ENCODE assay signal across 26 cellular contexts in the genomic region with DNA sequence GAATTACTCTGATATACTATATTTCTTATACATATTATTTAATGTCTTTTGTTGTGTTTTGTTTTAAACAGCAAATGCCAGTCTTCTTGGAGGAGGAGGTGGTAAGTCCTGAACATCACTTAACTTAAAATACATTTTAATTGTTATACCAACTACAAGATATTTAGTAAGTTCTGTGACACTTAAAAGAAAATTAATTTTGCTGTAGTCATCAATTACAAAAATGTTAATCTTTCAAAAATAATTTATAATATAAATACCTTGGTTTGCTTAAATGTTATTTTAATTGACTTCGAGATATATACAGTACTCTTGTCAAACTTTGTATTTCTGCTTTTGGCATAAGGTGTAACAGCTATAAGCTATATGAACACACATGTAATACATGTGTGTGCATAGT.
DNase-seq lines count a peak whose midpoint lies in the region; ATAC-seq, FAIRE-seq and TF ChIP-seq lines count a peak whose summit lies in the region.
"Had no signal": no experiment of that assay in that cellular context is flagged by ENCODE, and none has a peak within 500 bp of the region (broad histone marks: within the 10 kb centered on the region; RNA-seq: fewer than 3 reads in every experiment).

No MANE protein-coding gene starts in this region.

- BruUV-seq in HepG2 (replicated peaks; lab: Mats Ljungman, UMichigan): no TSS peak
- BruUV-seq in IMR-90 (replicated peaks; lab: Mats Ljungman, UMichigan): no TSS peak

- H2BK120ac ChIP-seq in IMR-90 (ENCODE audit: low read depth, low read length): no peak overlapping the region

- H3K56ac ChIP-seq in IMR-90 (ENCODE audit: extremely low read depth, insufficient read depth, low read length): no peak overlapping the region

- no peak overlapping the region for H3K14ac ChIP-seq in IMR-90 (replicated peaks; ENCODE audit: low read depth, low read length)

- no peak overlapping the region for H3K4ac ChIP-seq in IMR-90 (ENCODE audit: low read depth, low read length)

- TF ChIP-seq CTCF in HepG2 (CRISPR knock-in tag; IDR thresholded peaks at IDR 0.05) (no peak), right lobe of liver (IDR thresholded peaks at IDR 0.05) (no peak), IMR-90 (conservative IDR thresholded peaks at IDR 0.05; ENCODE audit: low read depth, low read length) (no peak), keratinocyte (optimal IDR thresholded peaks at IDR 0.05 in 1 of 3, IDR thresholded peaks at IDR 0.05 in 1 of 3, conservative IDR thresholded peaks at IDR 0.05 in 1 of 3; ENCODE audit: extremely low read depth in 1 of 3, insufficient read depth in 2 of 3, low read length in 3 of 3) (no peak)

- H2BK20ac ChIP-seq in IMR-90 (ENCODE audit: low read depth, low read length): no peak overlapping the region

- no peak overlapping the region for H4K5ac ChIP-seq in IMR-90 (ENCODE audit: low read depth, low read length)

- H3K18ac ChIP-seq in IMR-90 (ENCODE audit: low read depth, low read length): no peak overlapping the region

- no peak for TF ChIP-seq EP300 in HepG2 (IDR thresholded peaks at IDR 0.05; ENCODE audit: low read depth in 2 of 2, low read length in 2 of 2)
- no peak for TF ChIP-seq EP300 in HepG2 (CRISPR knock-in tag; IDR thresholded peaks at IDR 0.05; ENCODE audit: borderline replicate concordance)

- TF ChIP-seq RAD21 in HepG2 (CRISPR knock-in tag; IDR thresholded peaks at IDR 0.05): no peak
- TF ChIP-seq RAD21 in IMR-90 (IDR thresholded peaks at IDR 0.05; ENCODE audit: low read length): no peak

- POLR2A ChIA-PET in HepG2 (lab: Yijun Ruan, JAX): no interaction called here
- POLR2A ChIA-PET in IMR-90 (lab: Charles Lee; ENCODE audit: unreplicated experiment): no interaction called here

- no peaks in the 10 kb centered on the region for H3K79me2 ChIP-seq in HepG2 (ENCODE audit: insufficient read depth, low read length)
- no peaks in the 10 kb centered on the region for H3K79me2 ChIP-seq in keratinocyte (ENCODE audit: control insufficient read depth, insufficient read depth, low read length)

- ATAC-seq in HepG2 (no peak), right lobe of liver (no peak), IMR-90 (ENCODE audit: low read depth) (no peak), HG02798 (IDR thresholded peaks at IDR 0.05; ENCODE audit: poor library complexity, unreplicated experiment) (no peak)
- ATAC-seq: GM12878 had no signal

- H3K4me1 ChIP-seq in HepG2 (ENCODE audit: insufficient read depth, low read length) (no peaks in the 10 kb centered on the region), right lobe of liver (peaks cover 0 to 7% (median 3%) of the 10 kb centered on the region in 4 donors), IMR-90 (ENCODE audit: control insufficient read depth, insufficient read depth, low read length) (no peaks in the 10 kb centered on the region), keratinocyte (ENCODE audit: control insufficient read depth, extremely low read depth, insufficient read depth, low read length) (no peaks in the 10 kb centered on the region)
- H3K4me1 ChIP-seq: BLaER1 had no signal

- H2AFZ ChIP-seq in HepG2 (ENCODE audit: low read length) (no peak overlapping the region), IMR-90 (replicated peaks; ENCODE audit: low read length, poor library complexity) (no peak overlapping the region), keratinocyte (ENCODE audit: control insufficient read depth, low read length) (peak overlapping the region; percentile 76)

- no peak for FAIRE-seq in HepG2 (lab: Jason Lieb, UNC)
- peak; percentile 21 for FAIRE-seq in frontal cortex (lab: Jason Lieb, UNC)
- FAIRE-seq in keratinocyte (lab: Jason Lieb, UNC): no peak
- FAIRE-seq: GM12878, GM12892, GM18507 had no signal

- no peak overlapping the region for H2BK5ac ChIP-seq in IMR-90 (ENCODE audit: low read depth, low read length, poor library complexity, severe bottlenecking)

- no peaks in the 10 kb centered on the region for H3K9me3 ChIP-seq in HepG2 (ENCODE audit: low read length)
- no peaks in the 10 kb centered on the region for H3K9me3 ChIP-seq in right lobe of liver
- no peaks in the 10 kb centered on the region for H3K9me3 ChIP-seq in IMR-90 (ENCODE audit: control insufficient read depth, insufficient read depth, low read length)
- H3K9me3 ChIP-seq in keratinocyte (ENCODE audit: control insufficient read depth, low read depth, low read length): no peaks in the 10 kb centered on the region
- H3K9me3 ChIP-seq: BE2C, BLaER1 had no signal

- no peak overlapping the region for H4K91ac ChIP-seq in IMR-90 (ENCODE audit: insufficient read depth, low read depth, low read length)

- intact Hi-C loops in HepG2 (cut with micrococcal nuclease; ENCODE audit: unreplicated experiment): no loop called here
- intact Hi-C loops in right lobe of liver (cut with DNase I): no loop called here
- intact Hi-C loops in IMR-90 (cut with micrococcal nuclease): loop anchor here (5.0 kb wide), 1 partner anchor 36 kb away; no protein-coding TSS in a partner anchor

- in situ Hi-C loops in HepG2 (cut with HindIII; ENCODE audit: extremely low pct_ligation_motif_present, low pct_unique_long_range_greater_than_20kb): no loop called here
- in situ Hi-C loops in IMR-90 (cut with MboI; ENCODE audit: low sequenced_read_pairs): no loop called here

- no peak overlapping the region for H2AK9ac ChIP-seq in IMR-90 (replicated peaks; ENCODE audit: low read depth, low read length, poor library complexity)

- H3K27me3 ChIP-seq in HepG2 (ENCODE audit: control insufficient read depth in 1 of 2, insufficient read depth in 2 of 2, low read length in 2 of 2) (no peaks in the 10 kb centered on the region), right lobe of liver (no peaks in the 10 kb centered on the region), IMR-90 (ENCODE audit: control insufficient read depth, insufficient read depth, low read length) (no peaks in the 10 kb centered on the region), keratinocyte (ENCODE audit: control insufficient read depth, extremely low read depth, insufficient read depth, low read length) (no peaks in the 10 kb centered on the region)
- H3K27me3 ChIP-seq: BE2C, BLaER1 had no signal

- 0% methylated on average over 1 of the region's 1 CpG for WGBS in HepG2 (ENCODE audit: low lambda C conversion rate)
- WGBS in right lobe of liver (ENCODE audit: insufficient coverage, low coverage, low lambda C conversion rate, missing lambda C conversion rate): 69% methylated on average over 1 of the region's 1 CpG
- WGBS in IMR-90 (ENCODE audit: extremely low coverage in 2 of 2, insufficient read length in 1 of 2), 2 experiments: no CpG with 5 or more reads among the region's 1 CpG

- H3K36me3 ChIP-seq in HepG2 (replicated peaks in 1 of 2; ENCODE audit: control insufficient read depth in 1 of 2, insufficient read depth in 2 of 2, low read length in 2 of 2): no peaks in the 10 kb centered on the region
- H3K36me3 ChIP-seq in right lobe of liver: no peaks in the 10 kb centered on the region
- H3K36me3 ChIP-seq in IMR-90 (ENCODE audit: control insufficient read depth, insufficient read depth, low read length): no peaks in the 10 kb centered on the region
- no peaks in the 10 kb centered on the region for H3K36me3 ChIP-seq in keratinocyte (ENCODE audit: control insufficient read depth in 2 of 2, extremely low read depth in 1 of 2, insufficient read depth in 2 of 2, low read length in 2 of 2)
- H3K36me3 ChIP-seq: BE2C, BLaER1 had no signal

- H3K27ac ChIP-seq in HepG2 (ENCODE audit: extremely low read length, insufficient read depth, low read length): no peak overlapping the region
- no peak overlapping the region for H3K27ac ChIP-seq in right lobe of liver
- H3K27ac ChIP-seq in IMR-90 (ENCODE audit: insufficient read depth, low read length): no peak overlapping the region
- no peak overlapping the region for H3K27ac ChIP-seq in keratinocyte (ENCODE audit: control insufficient read depth, insufficient read depth, low read length)
- H3K27ac ChIP-seq: 22Rv1, BLaER1 had no signal

- no peak overlapping the region for H3K4me2 ChIP-seq in HepG2 (ENCODE audit: low read depth, low read length)
- no peak overlapping the region for H3K4me2 ChIP-seq in IMR-90 (ENCODE audit: low read depth, low read length)
- H3K4me2 ChIP-seq in keratinocyte (ENCODE audit: control insufficient read depth, extremely low read depth, insufficient read depth, low read depth, low read length): no peak overlapping the region
- H3K4me2 ChIP-seq: BLaER1 had no signal

- dilution Hi-C loops in IMR-90 (cut with HindIII; ENCODE audit: low sequenced_read_pairs, unreplicated experiment) (no loop called here), keratinocyte (cut with MboI; ENCODE audit: extremely low pct_ligation_motif_present, low sequenced_read_pairs) (no loop called here)

- no peak overlapping the region for H2AK5ac ChIP-seq in IMR-90 (ENCODE audit: low read depth, low read length)

- TF ChIP-seq POLR2A in HepG2 (IDR thresholded peaks at IDR 0.05; ENCODE audit: insufficient read depth in 1 of 2, low read depth in 2 of 2, low read length in 2 of 2): no peak
- no peak for TF ChIP-seq POLR2A in right lobe of liver (IDR thresholded peaks at IDR 0.05)
- no peak for TF ChIP-seq POLR2A in IMR-90 (IDR thresholded peaks at IDR 0.05; ENCODE audit: low read depth, low read length)

- DNase-seq in HepG2 (ENCODE audit: low spot score): no peak
- DNase-seq in right lobe of liver: no peak
- no peak for DNase-seq in IMR-90
- no peak for DNase-seq in frontal cortex (ENCODE audit: low spot score in 2 of 2)
- no peak for DNase-seq in keratinocyte (ENCODE audit: low read depth, low spot score)
- no peak for DNase-seq in NCI-H69 (lab: John Stamatoyannopoulos, UW)
- no peak for DNase-seq in activated effector memory CD4-positive, alpha-beta T cell treated with Interleukin-2 at 50 U/mL for 16 hours
- DNase-seq: BE2C; C1 segment of cervical spinal cord; CD4-positive, alpha-beta memory T cell; CD4-positive, CD25-positive, alpha-beta regulatory T cell; CD8-positive, alpha-beta memory T cell; COR-L47; DMS 273 treated with DMSO at 0.1 percent for 48 hours; DMS153; DMS53; DMS79; DND-41; EL; GDM1 had no signal

- no peak overlapping the region for H3K4me3 ChIP-seq in HepG2 (replicated peaks in 1 of 3; ENCODE audit: insufficient read depth in 1 of 3, low read depth in 2 of 3, low read length in 3 of 3)
- H3K4me3 ChIP-seq in right lobe of liver: no peak overlapping the region
- no peak overlapping the region for H3K4me3 ChIP-seq in IMR-90 (ENCODE audit: insufficient read depth, low read depth, low read length)
- H3K4me3 ChIP-seq in keratinocyte (ENCODE audit: control insufficient read depth in 2 of 3, extremely low read depth in 1 of 3, insufficient read depth in 2 of 3, low read depth in 1 of 3, low read length in 3 of 3): no peak overlapping the region
- H3K4me3 ChIP-seq: BLaER1, GM12878 had no signal

- no peaks in the 10 kb centered on the region for H3K79me1 ChIP-seq in IMR-90 (ENCODE audit: low read depth in 1 of 2, low read length in 2 of 2)

- H3K9me1 ChIP-seq in IMR-90 (ENCODE audit: insufficient read depth, low read length) (no peaks in the 10 kb centered on the region), keratinocyte (ENCODE audit: control insufficient read depth, extremely low read depth, insufficient read depth, low read length) (no peaks in the 10 kb centered on the region)

- H4K20me1 ChIP-seq in HepG2 (ENCODE audit: insufficient read depth, low read length): no peaks in the 10 kb centered on the region
- no peaks in the 10 kb centered on the region for H4K20me1 ChIP-seq in IMR-90 (ENCODE audit: insufficient read depth, low read length)
- no peaks in the 10 kb centered on the region for H4K20me1 ChIP-seq in keratinocyte (ENCODE audit: control insufficient read depth, extremely low read depth, insufficient read depth, low read length)
- H4K20me1 ChIP-seq: BLaER1 had no signal

- no peak overlapping the region for H3K23ac ChIP-seq in IMR-90 (ENCODE audit: low read depth, low read length)

- H3K9ac ChIP-seq in HepG2 (ENCODE audit: insufficient read depth, low read depth, low read length) (no peak overlapping the region), IMR-90 (ENCODE audit: low read depth, low read length) (no peak overlapping the region), keratinocyte (ENCODE audit: control insufficient read depth, extremely low read depth, insufficient read depth, low read length) (no peak overlapping the region)
- H3K9ac ChIP-seq: BLaER1 had no signal

- no peak overlapping the region for H2BK15ac ChIP-seq in IMR-90 (ENCODE audit: low read depth, low read length)

- H4K8ac ChIP-seq in IMR-90 (ENCODE audit: low read depth in 2 of 2, low read length in 2 of 2): no peak overlapping the region

- CTCF ChIA-PET in HepG2 (lab: Yijun Ruan, JAX; ENCODE audit: low intra/inter-chr PET ratio, low total read pairs): no interaction called here
- CTCF ChIA-PET in IMR-90 (lab: Yijun Ruan, JAX): interaction anchor here (0.6 kb wide), 1 partner anchor 173 kb away, joined by 3 read pairs; no protein-coding TSS in a partner anchor
